Comparison of ENCODE assay signal across 35 cellular contexts in genomic region chr4:22553560-22553959, GRCh38.
"Had no signal": no experiment of that assay in that cellular context is flagged by ENCODE, and none has a peak within 500 bp of the region (broad histone marks: within the 10 kb centered on the region; RNA-seq: fewer than 3 reads in every experiment).

No MANE protein-coding gene starts in this region.

- H3K36me3 ChIP-seq: adrenal gland, ascending aorta, brain microvascular endothelial cell, breast epithelium, cardiac muscle cell had no signal

- H3K27ac ChIP-seq: adrenal gland, ascending aorta, body of pancreas, brain microvascular endothelial cell, breast epithelium, cardiac muscle cell had no signal

- H3K4me3 ChIP-seq: adrenal gland, ascending aorta, body of pancreas, breast epithelium, cardiac muscle cell had no signal

- H3K4me1 ChIP-seq: adrenal gland, ascending aorta, breast epithelium had no signal

- ATAC-seq: activated naive CD4-positive, alpha-beta T cell treated with anti-CD3 and anti-CD28 coated beads, Interleukin-2, amount 50 U/mL, for 72 hours; activated naive CD8-positive, alpha-beta T cell treated with anti-CD3 and anti-CD28 coated beads, Interleukin-2, amount 50 U/mL, for 24 hours; activated T-cell treated with anti-CD3 and anti-CD28 coated beads, Interleukin-2, amount 50 U/mL, for 4 hours; activated T-cell treated with anti-CD3 and anti-CD28 coated beads, Interleukin-2, amount 50 U/mL, for 72 hours; activated T-helper 17 cell treated with anti-CD3 and anti-CD28 coated beads, Interleukin-2, amount 50 U/mL, for 72 hours; body of pancreas had no signal

- DNase-seq: activated effector memory CD4-positive, alpha-beta T cell treated with anti-CD3 and anti-CD28 coated beads, Interleukin-2, amount 50 U/mL, for 16 hours; activated effector memory CD4-positive, alpha-beta T cell treated with Interleukin-2 at 50 U/mL for 16 hours; activated gamma-delta T cell; activated gamma-delta T cell treated with Interleukin-2 at 50 U/mL for 16 hours; activated naive CD4-positive, alpha-beta T cell; activated naive CD4-positive, alpha-beta T cell treated with anti-CD3 and anti-CD28 coated beads for 36 hours; activated naive CD4-positive, alpha-beta T cell treated with anti-CD3 and anti-CD28 coated beads, Interleukin-2, amount 10 ng/mL, durations not matched to agents 7 days and 5 days; activated naive CD4-positive, alpha-beta T cell treated with anti-CD3 and anti-CD28 coated beads, Interleukin-2, amount 50 U/mL, for 16 hours; activated naive CD4-positive, alpha-beta T cell treated with Interleukin-2 at 50 U/mL for 16 hours; activated naive CD8-positive, alpha-beta T cell treated with anti-CD3 and anti-CD28 coated beads for 36 hours; activated naive CD8-positive, alpha-beta T cell treated with anti-CD3 and anti-CD28 coated beads, Interleukin-2, amount 10 ng/mL, durations not matched to agents 7 days and 5 days; activated naive CD8-positive, alpha-beta T cell treated with anti-CD3 and anti-CD28 coated beads, Interleukin-2, amount 50 U/mL, for 24 hours; activated T-cell treated with anti-CD3 and anti-CD28 coated beads for 4 hours; activated T-cell treated with anti-CD3 and anti-CD28 coated beads, Interleukin-2, amount 50 U/mL, for 1 hour; activated T-cell treated with anti-CD3 and anti-CD28 coated beads, Interleukin-2, amount 50 U/mL, for 24 hours; activated T-cell treated with anti-CD3 and anti-CD28 coated beads, Interleukin-2, amount 50 U/mL, for 4 hours; activated T-cell treated with anti-CD3 and anti-CD28 coated beads, Interleukin-2, amount 50 U/mL, for 48 hours; activated T-cell treated with anti-CD3 and anti-CD28 coated beads, Interleukin-2, amount 50 U/mL, for 72 hours; adrenal gland; amniotic stem cell; amygdala; anterior cingulate cortex; aorta; body of pancreas; brain microvascular endothelial cell; caudate nucleus; central memory CD4-positive, alpha-beta T cell; cerebellar nuclear complex had no signal

- H3K27me3 ChIP-seq: adrenal gland, ascending aorta, body of pancreas, brain microvascular endothelial cell, breast epithelium, cardiac muscle cell had no signal

- H3K9me3 ChIP-seq: adrenal gland, ascending aorta, body of pancreas had no signal

- FAIRE-seq: astrocyte, bronchial epithelial cell had no signal
